In the genomic region with DNA sequence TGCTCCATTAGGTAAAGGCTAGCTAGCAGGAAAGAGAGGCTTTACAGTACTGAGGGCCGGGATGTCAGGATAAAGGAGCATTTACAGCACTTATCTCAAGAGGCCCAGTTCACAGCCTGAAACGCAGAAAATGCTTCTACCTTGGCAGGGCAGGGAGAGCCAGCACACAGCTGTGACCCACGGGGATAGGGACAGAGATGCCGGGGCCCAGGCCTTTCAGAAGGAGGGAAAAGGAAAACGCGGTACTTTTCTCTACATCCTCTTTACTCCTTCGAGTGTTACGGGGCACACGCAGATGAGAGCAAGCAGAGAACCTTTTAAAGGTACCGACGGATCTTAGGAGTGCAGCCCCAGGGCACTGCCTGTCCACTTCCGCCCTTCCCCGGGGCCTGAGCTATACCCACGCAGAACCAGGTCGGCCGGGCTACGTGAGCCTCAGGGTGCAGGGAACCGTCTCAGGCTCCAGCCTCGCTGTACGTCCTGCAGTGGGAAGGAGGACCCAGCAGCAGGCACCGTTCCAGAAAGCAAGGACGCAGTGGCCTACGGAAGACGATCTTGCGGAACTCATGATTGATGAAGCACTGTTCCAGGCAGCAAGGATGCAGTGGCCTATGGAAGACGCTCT, we compare ENCODE assay signal across 13 cellular contexts.
"Had no signal": no experiment of that assay in that cellular context is flagged by ENCODE, and none has a peak within 500 bp of the region (broad histone marks: within the 10 kb centered on the region; RNA-seq: fewer than 3 reads in every experiment).

No MANE protein-coding gene starts in this region.

- H3K9me3 Mint-ChIP-seq: T-helper 2 cell treated with Interferon-gamma antibody and Interleukin-4, amounts not matched to agents 5 μg/mL and 100 μg/mL, for 36 hours had no signal

- ATAC-seq: activated CD4-positive, CD25-positive, alpha-beta regulatory T cell treated with anti-CD3 and anti-CD28 coated beads, Interleukin-2, amount 50 U/mL, for 24 hours; heart left ventricle; left lung; sciatic nerve had no signal

- H3K36me3 ChIP-seq: breast epithelium had no signal

- DNase-seq: activated gamma-delta T cell; activated T-cell treated with anti-CD3 and anti-CD28 coated beads, Interleukin-2, amount 50 U/mL, for 48 hours; foreskin melanocyte; stimulated activated CD4-positive, alpha-beta T cell treated with anti-CD3 and anti-CD28 coated beads, Interleukin-12 subunit alpha, Interleukin-12 subunit beta, amount 100 ng/mL, for 4 hours; stimulated activated naive CD4-positive, alpha-beta T cell treated with Interleukin-2 at 50 U/mL for 16 hours; trophoblast cell had no signal

- H3K27ac ChIP-seq: breast epithelium, heart left ventricle, left lung had no signal

- H3K4me3 Mint-ChIP-seq: activated naive CD8-positive, alpha-beta T cell; T-helper 2 cell treated with Interferon-gamma antibody and Interleukin-4, amounts not matched to agents 5 μg/mL and 100 μg/mL, for 36 hours had no signal

- H3K36me3 Mint-ChIP-seq: activated naive CD8-positive, alpha-beta T cell had no signal

- H3K27me3 Mint-ChIP-seq: activated naive CD8-positive, alpha-beta T cell had no signal

- H3K4me3 ChIP-seq: breast epithelium, heart left ventricle, left lung had no signal

- H3K9me3 ChIP-seq: breast epithelium, heart left ventricle, left lung had no signal

- H3K27me3 ChIP-seq: breast epithelium, heart left ventricle, left lung had no signal

- H3K27ac Mint-ChIP-seq: activated naive CD8-positive, alpha-beta T cell; T-helper 2 cell treated with Interferon-gamma antibody and Interleukin-4, amounts not matched to agents 5 μg/mL and 100 μg/mL, for 36 hours had no signal

- H3K4me1 ChIP-seq: breast epithelium, heart left ventricle, left lung had no signal
